Comparison of ENCODE assay signal across 8 cellular contexts in the genomic region with DNA sequence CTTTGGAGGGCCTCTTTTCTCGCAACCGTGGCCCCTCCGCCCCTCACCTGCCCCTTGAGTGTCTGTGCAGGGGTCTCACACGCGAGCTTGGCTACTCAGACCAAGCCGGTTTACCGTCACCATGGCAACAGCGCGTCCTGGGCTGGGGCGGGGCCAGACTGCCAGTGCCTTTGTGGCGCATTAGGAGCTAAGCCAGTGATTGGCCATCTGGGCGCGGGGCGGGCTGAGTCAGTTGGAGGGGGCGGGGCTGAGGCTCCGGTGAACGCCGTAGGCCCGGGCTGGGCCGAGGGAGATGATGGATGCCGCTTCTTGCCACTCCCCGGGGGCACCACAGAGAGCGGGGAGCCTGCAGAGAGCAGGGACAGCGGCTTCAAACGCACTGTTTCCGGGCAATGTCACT. TPM values are rescaled to one million over a fixed set of nuclear protein-coding genes. Genes with fewer than 3 reads are reported as not detected.
DNase-seq lines count a peak whose midpoint lies in the region; ATAC-seq and TF ChIP-seq lines count a peak whose summit lies in the region.

No MANE protein-coding gene starts in this region.

- DNase-seq in GM06990 (ENCODE audit: extremely low read depth, insufficient read length) (peak; percentile 62), cerebellar cortex (ENCODE audit: low spot score) (peak; percentile 88), gastrocnemius medialis (peak; percentile 40 to 61), H4 (ENCODE audit: low spot score) (no peak)
- peak; percentile 93 for DNase-seq in activated CD4-positive, alpha-beta T cell treated with anti-CD3 and anti-CD28 coated beads for 48 hours

- H3K4me1 ChIP-seq in gastrocnemius medialis: no peaks in the 10 kb centered on the region

- TF ChIP-seq CTCF in GM06990 (IDR thresholded peaks at IDR 0.05; ENCODE audit: insufficient read depth, low read length, poor library complexity, severe bottlenecking): no peak
- TF ChIP-seq CTCF in gastrocnemius medialis (IDR thresholded peaks at IDR 0.05 in 4 of 5, conservative IDR thresholded peaks at IDR 0.05 in 1 of 5): no peak

- H3K9me3 ChIP-seq in iPS-18c (ENCODE audit: control insufficient read depth, insufficient read depth, low read length) (no peaks in the 10 kb centered on the region), gastrocnemius medialis (no peaks in the 10 kb centered on the region)

- H3K4me3 ChIP-seq in GM06990 (replicated peaks; ENCODE audit: low read depth, low read length): no peak overlapping the region
- peak overlapping the region; percentile 47 for H3K4me3 ChIP-seq in iPS-18c (ENCODE audit: insufficient read depth, low read depth, low read length)
- peak overlapping the region; percentile 9 to 48 (median 28) for H3K4me3 ChIP-seq in gastrocnemius medialis

- in situ Hi-C loops in gastrocnemius medialis (cut with MboI; ENCODE audit: low sequenced_read_pairs in 4 of 4): no loop called here

- no peak overlapping the region for H3K27ac ChIP-seq in gastrocnemius medialis

- intact Hi-C loops in gastrocnemius medialis (cut with DNase I; ENCODE audit: low total_unique reads): no loop called here

- TF ChIP-seq POLR2A in gastrocnemius medialis (IDR thresholded peaks at IDR 0.05): no peak

- H3K36me3 ChIP-seq in GM06990 (ENCODE audit: control insufficient read depth, insufficient read depth, low read length): no peaks in the 10 kb centered on the region
- H3K36me3 ChIP-seq in gastrocnemius medialis: no peaks in the 10 kb centered on the region

- ATAC-seq in HG03442 (IDR thresholded peaks at IDR 0.05; ENCODE audit: unreplicated experiment): peak; percentile 47
- ATAC-seq in gastrocnemius medialis: peak; percentile 39 to 47
- no peak for ATAC-seq in HG03439 (IDR thresholded peaks at IDR 0.05; ENCODE audit: unreplicated experiment)

- H3K27me3 ChIP-seq in GM06990 (replicated peaks; ENCODE audit: control insufficient read depth, insufficient read depth, low read length) (no peaks in the 10 kb centered on the region), gastrocnemius medialis (peaks cover 0 to 3% (median 0%) of the 10 kb centered on the region in 3 donors)

RNA-seq across cellular contexts. Expression of a gene that starts 48.7 kb away (rescaled TPM):
- total RNA-seq in gastrocnemius medialis: not detected
- not detected in 2 replicates for total RNA-seq in H4 (2014; rRNA removed; shearing (Covaris generic))

RNA-seq across cellular contexts. Expression of a gene that starts 55.9 kb away (rescaled TPM):
- under 1 TPM; 0.31 to 0.80 (median 0.73) TPM for total RNA-seq in gastrocnemius medialis
- total RNA-seq in H4 (2014; rRNA removed; shearing (Covaris generic)): not detected in 2 replicates
